Comparison of ENCODE assay signal across 8 cellular contexts in the genomic region with DNA sequence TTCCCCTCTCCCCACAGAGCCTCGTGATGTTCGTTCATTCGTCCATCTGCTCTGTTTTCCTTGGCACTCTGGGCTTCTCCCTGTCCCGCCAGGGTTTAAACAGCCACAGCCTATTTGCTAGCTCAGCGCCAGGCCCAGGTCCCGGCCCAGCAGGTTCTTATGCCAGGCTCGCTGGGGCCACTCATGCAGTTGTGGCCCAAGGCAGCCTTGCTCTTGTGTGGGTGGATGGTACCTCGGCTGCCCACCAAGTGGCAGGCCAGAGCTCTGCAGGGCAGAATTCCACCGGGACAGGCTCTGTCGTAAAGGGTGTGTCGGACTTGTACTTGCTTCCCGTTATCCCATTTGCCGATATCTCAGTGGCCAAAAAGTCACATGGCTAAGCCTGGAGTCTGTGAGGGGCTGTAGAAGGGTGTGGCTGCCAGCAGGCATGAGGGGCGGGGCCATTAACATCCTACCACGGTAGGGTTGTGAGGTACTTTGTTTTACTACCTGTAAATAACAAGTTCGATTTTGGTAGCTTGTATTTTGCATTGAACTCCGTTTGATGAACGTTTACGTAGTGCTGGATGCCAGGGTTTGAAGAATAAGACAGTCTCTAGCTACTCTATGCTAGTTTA. TPM values are rescaled to one million over a fixed set of nuclear protein-coding genes. Genes with fewer than 3 reads are reported as not detected.
DNase-seq lines count a peak whose midpoint lies in the region; ATAC-seq, FAIRE-seq and TF ChIP-seq lines count a peak whose summit lies in the region.

No MANE protein-coding gene starts in this region.

- no peak for DNase-seq in BJ (ENCODE audit: low read depth)
- peak; percentile 37 for DNase-seq in IMR-90
- DNase-seq in left ventricle myocardium inferior = peak; percentile 50
- no peak for DNase-seq in GM12891 (ENCODE audit: insufficient read length, low spot score)
- DNase-seq in NCI-H226 = no peak

- H3K9me3 Mint-ChIP-seq in activated naive CD8-positive, alpha-beta T cell (ENCODE audit: low read depth) = no peaks in the 10 kb centered on the region

- POLR2A ChIA-PET in BJ (lab: Charles Lee) = no interaction called here
- POLR2A ChIA-PET in IMR-90 (lab: Charles Lee; ENCODE audit: unreplicated experiment) = interaction anchor here (1.0 kb wide), 1 partner anchor 10 kb away, joined by 3 read pairs; no protein-coding TSS in a partner anchor

- H3K9me1 ChIP-seq in IMR-90 (ENCODE audit: insufficient read depth, low read length) = peaks cover 22% of the 10 kb centered on the region

- peak overlapping the region; percentile 62 for H2AK5ac ChIP-seq in IMR-90 (ENCODE audit: low read depth, low read length)

- H3K4me1 ChIP-seq in IMR-90 (ENCODE audit: control insufficient read depth, insufficient read depth, low read length) (peaks cover 22% of the 10 kb centered on the region), left ventricle myocardium inferior (peaks cover 71% of the 10 kb centered on the region)

- H3K14ac ChIP-seq in IMR-90 (replicated peaks; ENCODE audit: low read depth, low read length) = 0 out of 2 replicates have a peak overlapping the region, but pooled peaks have one; percentile 10

- H3K79me1 ChIP-seq in IMR-90 (ENCODE audit: low read depth in 1 of 2, low read length in 2 of 2) = peaks cover 26 to 78% of the 10 kb centered on the region in 2 experiments

- intact Hi-C loops in IMR-90 (cut with micrococcal nuclease) (loop anchor here (1.0 kb wide), 2 partner anchors 118 to 236 kb away; no protein-coding TSS in a partner anchor), left ventricle myocardium inferior (cut with micrococcal nuclease) (no loop called here)

- peak overlapping the region; percentile 43; the same call in 1 of the 3 replicates for H2BK15ac ChIP-seq in IMR-90 (ENCODE audit: low read depth, low read length)

- peak; percentile 36; the same call in 1 of the 2 replicates for TF ChIP-seq RAD21 in IMR-90 (IDR thresholded peaks at IDR 0.05; ENCODE audit: low read length)

- H2AK9ac ChIP-seq in IMR-90 (replicated peaks; ENCODE audit: low read depth, low read length, poor library complexity) = peak overlapping the region; percentile 33

- H3K27ac Mint-ChIP-seq in activated naive CD8-positive, alpha-beta T cell = peak overlapping the region; percentile 97

- TF ChIP-seq CTCF in BJ (IDR thresholded peaks at IDR 0.05; ENCODE audit: insufficient read depth, low read depth, low read length) (peak; percentile 22; the same call in 1 of the 2 replicates), IMR-90 (conservative IDR thresholded peaks at IDR 0.05; ENCODE audit: low read depth, low read length) (peak; percentile 23; the same call in 1 of the 2 replicates), left ventricle myocardium inferior (IDR thresholded peaks at IDR 0.05; ENCODE audit: borderline replicate concordance) (peak; percentile 58)

- CTCF ChIA-PET in BJ (lab: Yijun Ruan, JAX) (interaction anchor here (1.4 kb wide), 1 partner anchor 13 kb away, joined by 3 read pairs; no protein-coding TSS in a partner anchor), IMR-90 (lab: Yijun Ruan, JAX) (interaction anchor here (0.6 to 1.4 kb wide), 2 partner anchors 17 to 322 kb away, joined by 3 read pairs; no protein-coding TSS in a partner anchor)

- peak; percentile 46 for ATAC-seq in IMR-90 (ENCODE audit: low read depth)
- ATAC-seq in GM21619 (IDR thresholded peaks at IDR 0.05; ENCODE audit: unreplicated experiment) = no peak

- peaks cover 22% of the 10 kb centered on the region; the same call in 1 of the 2 replicates for H4K20me1 ChIP-seq in IMR-90 (ENCODE audit: insufficient read depth, low read length)

- peak overlapping the region; percentile 88 for H3K4me3 Mint-ChIP-seq in activated naive CD8-positive, alpha-beta T cell

- H4K8ac ChIP-seq in IMR-90 (ENCODE audit: low read depth in 2 of 2, low read length in 2 of 2) = peak overlapping the region; percentile 45 to 75; a peak in 2 of 4 replicates

- H3K27me3 Mint-ChIP-seq in activated naive CD8-positive, alpha-beta T cell = no peaks in the 10 kb centered on the region

- peaks cover 82% of the 10 kb centered on the region for H3K4me1 Mint-ChIP-seq in activated naive CD8-positive, alpha-beta T cell (ENCODE audit: low read depth)

- peak overlapping the region; percentile 17 for H2BK5ac ChIP-seq in IMR-90 (ENCODE audit: low read depth, low read length, poor library complexity, severe bottlenecking)

- no peak; the same call in 1 of the 2 replicates for TF ChIP-seq POLR2A in IMR-90 (IDR thresholded peaks at IDR 0.05; ENCODE audit: low read depth, low read length)
- TF ChIP-seq POLR2A in GM12891 (IDR thresholded peaks at IDR 0.05; ENCODE audit: low read depth, low read length) = no peak

- no peaks in the 10 kb centered on the region for H3K27me3 ChIP-seq in BJ (ENCODE audit: control insufficient read depth, insufficient read depth, low read length)
- H3K27me3 ChIP-seq in IMR-90 (ENCODE audit: control insufficient read depth, insufficient read depth, low read length) = no peaks in the 10 kb centered on the region
- no peaks in the 10 kb centered on the region for H3K27me3 ChIP-seq in left ventricle myocardium inferior (ENCODE audit: low read depth)

- BruUV-seq in IMR-90 (replicated peaks; lab: Mats Ljungman, UMichigan) = no TSS peak

- FAIRE-seq in GM12891 (lab: Jason Lieb, UNC) = no peak

- no peak overlapping the region for H3K4me3 ChIP-seq in BJ (ENCODE audit: low read depth, low read length)
- no peak overlapping the region for H3K4me3 ChIP-seq in IMR-90 (ENCODE audit: insufficient read depth, low read depth, low read length)
- peak overlapping the region; percentile 37 for H3K4me3 ChIP-seq in left ventricle myocardium inferior
- peak overlapping the region in 1 of 7 experiments; percentile 11 for H3K4me3 ChIP-seq in skin epidermis

- peak overlapping the region; percentile 51 for H3K4ac ChIP-seq in IMR-90 (ENCODE audit: low read depth, low read length)

- peak overlapping the region; percentile 50; the same call in 1 of the 2 replicates for H2BK120ac ChIP-seq in IMR-90 (ENCODE audit: low read depth, low read length)

- peaks cover 2% of the 10 kb centered on the region for H3K36me3 Mint-ChIP-seq in activated naive CD8-positive, alpha-beta T cell

- H3K9me3 ChIP-seq in IMR-90 (ENCODE audit: control insufficient read depth, insufficient read depth, low read length) (no peaks in the 10 kb centered on the region), left ventricle myocardium inferior (replicated peaks) (no peaks in the 10 kb centered on the region)

- 61% methylated on average over 7 of the region's 19 CpGs; no CpG with 5 or more reads in 1 of the 2 experiments for WGBS in IMR-90 (ENCODE audit: extremely low coverage in 2 of 2, insufficient read length in 1 of 2), 2 experiments

- dilution Hi-C loops in IMR-90 (cut with HindIII; ENCODE audit: low sequenced_read_pairs, unreplicated experiment) = no loop called here

- H2AFZ ChIP-seq in IMR-90 (replicated peaks; ENCODE audit: low read length, poor library complexity) = peak overlapping the region; percentile 10

- peak overlapping the region; percentile 24 for H3K9ac ChIP-seq in IMR-90 (ENCODE audit: low read depth, low read length)

- peak overlapping the region; percentile 75 for H3K27ac ChIP-seq in IMR-90 (ENCODE audit: insufficient read depth, low read length)
- peak overlapping the region; percentile 82 for H3K27ac ChIP-seq in left ventricle myocardium inferior (replicated peaks)
- peak overlapping the region in 20 of 21 experiments; percentile 26 to 87 (median 76) for H3K27ac ChIP-seq in skin epidermis

- H3K23ac ChIP-seq in IMR-90 (ENCODE audit: low read depth, low read length) = no peak overlapping the region

- peak overlapping the region; percentile 89 for H3K4me2 ChIP-seq in IMR-90 (ENCODE audit: low read depth, low read length)

- H4K91ac ChIP-seq in IMR-90 (ENCODE audit: insufficient read depth, low read depth, low read length) = peak overlapping the region; percentile 47

- H4K5ac ChIP-seq in IMR-90 (ENCODE audit: low read depth, low read length) = peak overlapping the region; percentile 32

- in situ Hi-C loops in IMR-90 (cut with MboI; ENCODE audit: low sequenced_read_pairs) = no loop called here

- peak overlapping the region; percentile 10; the same call in 1 of the 2 replicates for H2BK20ac ChIP-seq in IMR-90 (ENCODE audit: low read depth, low read length)

- H3K56ac ChIP-seq in IMR-90 (ENCODE audit: extremely low read depth, insufficient read depth, low read length) = peak overlapping the region; percentile 36; the same call in 1 of the 2 replicates

- no peaks in the 10 kb centered on the region for H3K36me3 ChIP-seq in BJ (ENCODE audit: control insufficient read depth, insufficient read depth, low read length)
- peaks cover 3% of the 10 kb centered on the region for H3K36me3 ChIP-seq in IMR-90 (ENCODE audit: control insufficient read depth, insufficient read depth, low read length)
- no peaks in the 10 kb centered on the region for H3K36me3 ChIP-seq in left ventricle myocardium inferior

- peak overlapping the region; percentile 11; the same call in 1 of the 2 replicates for H3K18ac ChIP-seq in IMR-90 (ENCODE audit: low read depth, low read length)

TF ChIP-seq in GM12891, 5 proteins besides CTCF, POLR2A, EP300 and RAD21:
- no peak for TF ChIP-seq POU2F2 (IDR thresholded peaks at IDR 0.05; ENCODE audit: low read depth, low read length)
- no peak for TF ChIP-seq SPI1 (IDR thresholded peaks at IDR 0.05; ENCODE audit: low read depth, low read length)
- TF ChIP-seq PAX5 (IDR thresholded peaks at IDR 0.05; ENCODE audit: insufficient read depth, low read length, severe bottlenecking) = no peak
- TF ChIP-seq POLR2AphosphoS5 (IDR thresholded peaks at IDR 0.05; ENCODE audit: low read depth, low read length) = no peak
- TF ChIP-seq TAF1 (IDR thresholded peaks at IDR 0.05; ENCODE audit: low read depth, low read length) = no peak

RNA-seq across cellular contexts. Expression of a gene that starts 7.9 kb away (rescaled TPM):
- polyA plus RNA-seq in BJ (2011; rRNA removed) (17.6 and 18.8 TPM in 2 replicates), IMR-90 (2012; rRNA removed) (83.4 and 95.6 TPM in 2 replicates)
- polyA minus RNA-seq in BJ (2011; rRNA and poly(A)+ RNA removed) = 13.9 and 19.9 TPM in 2 replicates
- total RNA-seq in IMR-90 (2012; rRNA removed) (15.8 and 20.6 TPM in 2 replicates), left ventricle myocardium inferior (14.1 TPM)
- 27.4 and 66.8 TPM in 2 replicates for polyA plus RNA-seq in IMR-90 (2012; cell fraction: cytosol; rRNA removed)
- polyA plus RNA-seq in IMR-90 (2012; cell fraction: nucleus; rRNA removed; ENCODE audit: low replicate concordance) = 778 and 1,218 TPM in 2 replicates
- 34.8 TPM for polyA plus RNA-seq in GM12891 (2012; ENCODE audit: low read depth, missing spikeins)

RNA-seq across cellular contexts. Expression of a gene that starts 32.9 kb away (rescaled TPM):
- polyA plus RNA-seq in BJ (2011; rRNA removed) (not detected in 2 replicates), IMR-90 (2012; rRNA removed) (not detected in 2 replicates)
- polyA minus RNA-seq in BJ (2011; rRNA and poly(A)+ RNA removed) = not detected in 2 replicates
- total RNA-seq in IMR-90 (2012; rRNA removed) (not detected in 2 replicates), left ventricle myocardium inferior (not detected)
- not detected in 2 replicates for polyA plus RNA-seq in IMR-90 (2012; cell fraction: cytosol; rRNA removed)
- polyA plus RNA-seq in IMR-90 (2012; cell fraction: nucleus; rRNA removed; ENCODE audit: low replicate concordance) = not detected in 2 replicates
- polyA plus RNA-seq in GM12891 (2012; ENCODE audit: low read depth, missing spikeins) = not detected

Comparison
In these comparisons a context has a peak if more than half of its experiments do, and no peak if none do; other contexts are left out.
1. DNase-seq: peak in IMR-90 (single experiment) and left ventricle myocardium inferior (single experiment); none in BJ (single experiment), GM12891 (single experiment) and NCI-H226 (single experiment).
2. Peak in every context shown above with its lines, with median percentiles within 50 percentile points of each other: CTCF ChIP-seq and H3K27ac ChIP-seq.